In the genomic region with DNA sequence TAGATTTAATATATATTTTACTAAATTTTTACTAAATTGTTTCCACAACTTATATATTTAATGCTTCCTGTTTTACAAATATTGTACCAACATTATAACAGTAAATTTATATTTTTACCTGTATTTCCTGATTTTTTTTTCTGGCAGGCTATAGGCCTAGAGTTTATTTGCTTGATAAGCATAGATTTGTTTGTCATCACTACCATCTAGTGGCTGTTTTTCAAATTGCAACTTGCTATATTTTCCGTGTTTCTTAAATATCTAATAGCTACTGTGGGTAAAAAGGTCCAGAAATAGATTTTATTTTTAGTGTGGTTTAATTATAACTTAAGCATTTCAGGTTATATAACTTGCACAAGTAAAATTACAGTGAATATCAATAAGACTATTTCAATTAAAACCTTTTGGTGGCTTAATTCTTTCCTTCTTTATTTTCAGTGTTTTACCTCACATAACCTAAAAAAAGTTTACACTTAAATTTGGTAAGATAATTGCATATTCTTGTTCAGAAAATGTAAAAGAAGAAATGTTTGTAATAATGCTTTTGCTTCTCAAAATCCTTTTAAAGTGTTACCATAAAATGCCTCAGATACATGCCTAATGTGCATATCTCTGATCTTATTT, we compare ENCODE assay signal across 8 cellular contexts.
DNase-seq lines count a peak whose midpoint lies in the region; ATAC-seq and TF ChIP-seq lines count a peak whose summit lies in the region.

No MANE protein-coding gene starts in this region.

- no peaks in the 10 kb centered on the region for H3K9me3 ChIP-seq in CD4-positive, CD25-positive, alpha-beta regulatory T cell (ENCODE audit: control insufficient read depth in 2 of 2, low read length in 2 of 2)
- H3K9me3 ChIP-seq in endodermal cell (ENCODE audit: control insufficient read depth, low read length), result no peaks in the 10 kb centered on the region

- H3K36me3 ChIP-seq in CD4-positive, CD25-positive, alpha-beta regulatory T cell (ENCODE audit: control insufficient read depth, insufficient read depth, low read length), result no peaks in the 10 kb centered on the region
- H3K36me3 ChIP-seq in endodermal cell (ENCODE audit: control insufficient read depth, insufficient read depth, low read length), result peaks cover 8% of the 10 kb centered on the region

- peaks cover 4% of the 10 kb centered on the region for H3K36me3 Mint-ChIP-seq in CD4-positive, CD25-positive, alpha-beta regulatory T cell
- H3K36me3 Mint-ChIP-seq in endodermal cell (ENCODE audit: low read depth) (peaks cover 8% of the 10 kb centered on the region), nephron (ENCODE audit: low read depth) (peaks cover 4% of the 10 kb centered on the region)

- no peak overlapping the region for H3K4me3 ChIP-seq in CD4-positive, CD25-positive, alpha-beta regulatory T cell (ENCODE audit: low read depth, low read length)
- no peak overlapping the region for H3K4me3 ChIP-seq in endodermal cell (ENCODE audit: low read length)

- H3K27me3 Mint-ChIP-seq in CD4-positive, CD25-positive, alpha-beta regulatory T cell, result no peaks in the 10 kb centered on the region
- H3K27me3 Mint-ChIP-seq in endodermal cell (ENCODE audit: insufficient read depth), result no peaks in the 10 kb centered on the region
- no peaks in the 10 kb centered on the region for H3K27me3 Mint-ChIP-seq in nephron (ENCODE audit: low read depth)

- no peaks in the 10 kb centered on the region for H3K27me3 ChIP-seq in CD4-positive, CD25-positive, alpha-beta regulatory T cell (ENCODE audit: control insufficient read depth, insufficient read depth, low read length)
- no peaks in the 10 kb centered on the region for H3K27me3 ChIP-seq in endodermal cell (ENCODE audit: control insufficient read depth, insufficient read depth, low read length, poor library complexity, severe bottlenecking)

- H3K9ac ChIP-seq in endodermal cell (ENCODE audit: extremely low read depth, low read length, poor library complexity, severe bottlenecking), result no peak overlapping the region

- WGBS in endodermal cell (ENCODE audit: insufficient coverage in 1 of 2, insufficient read length in 1 of 2), 2 experiments, result 0% methylated on average over 1 of the region's 1 CpG; no CpG with 5 or more reads in 1 of the 2 experiments

- H3K27ac Mint-ChIP-seq in CD4-positive, CD25-positive, alpha-beta regulatory T cell, result no peak overlapping the region
- H3K27ac Mint-ChIP-seq in endodermal cell (no peak overlapping the region), nephron (no peak overlapping the region)

- no peaks in the 10 kb centered on the region for H3K9me3 Mint-ChIP-seq in CD4-positive, CD25-positive, alpha-beta regulatory T cell
- H3K9me3 Mint-ChIP-seq in endodermal cell (no peaks in the 10 kb centered on the region), nephron (no peaks in the 10 kb centered on the region)

- TF ChIP-seq CTCF in endodermal cell (conservative IDR thresholded peaks at IDR 0.05) (peak; percentile 91), nephron (IDR thresholded peaks at IDR 0.05; ENCODE audit: unreplicated experiment in 3 of 3) (peak; percentile 75 to 94 (median 79))

- no peak overlapping the region for H3K27ac ChIP-seq in CD4-positive, CD25-positive, alpha-beta regulatory T cell (ENCODE audit: insufficient read depth, low read length, poor library complexity, severe bottlenecking)
- H3K27ac ChIP-seq in endodermal cell (ENCODE audit: low read depth, low read length), result no peak overlapping the region

- peak in 2 of 3 donors; percentile 61 to 85 for DNase-seq in CD4-positive, CD25-positive, alpha-beta regulatory T cell
- DNase-seq in OCI-M1 (lab: John Stamatoyannopoulos, UW), result peak; percentile 86
- DNase-seq in endodermal cell, result no peak
- DNase-seq in activated CD4-positive, CD25-positive, alpha-beta regulatory T cell treated with anti-CD3 and anti-CD28 coated beads, Interleukin-2, amount 50 U/mL, for 72 hours, result no peak
- DNase-seq in activated T-cell treated with anti-CD3 and anti-CD28 coated beads for 4 hours, result no peak

- no peak overlapping the region for H3K4me3 Mint-ChIP-seq in CD4-positive, CD25-positive, alpha-beta regulatory T cell
- H3K4me3 Mint-ChIP-seq in endodermal cell, result no peak overlapping the region
- no peak overlapping the region for H3K4me3 Mint-ChIP-seq in nephron

- peaks cover 0 to 6% (median 0%) of the 10 kb centered on the region in 4 donors for H3K4me1 Mint-ChIP-seq in CD4-positive, CD25-positive, alpha-beta regulatory T cell
- H3K4me1 Mint-ChIP-seq in endodermal cell (peaks cover 17% of the 10 kb centered on the region), nephron (no peaks in the 10 kb centered on the region)

- no peaks in the 10 kb centered on the region for H3K4me1 ChIP-seq in CD4-positive, CD25-positive, alpha-beta regulatory T cell (ENCODE audit: control insufficient read depth, insufficient read depth, low read length, poor library complexity, severe bottlenecking)
- peaks cover 2% of the 10 kb centered on the region for H3K4me1 ChIP-seq in endodermal cell (ENCODE audit: control insufficient read depth, insufficient read depth, low read length)

- ATAC-seq in CD4-positive, CD25-positive, alpha-beta regulatory T cell (ENCODE audit: low read depth in 2 of 2), result peak; percentile 50 to 59
- peak; percentile 62 for ATAC-seq in GM18520 (IDR thresholded peaks at IDR 0.05; ENCODE audit: unreplicated experiment)
- ATAC-seq in HG03571 (IDR thresholded peaks at IDR 0.05; ENCODE audit: unreplicated experiment), result peak; percentile 60

Comparison
In these comparisons a context has a peak if more than half of its experiments do, and no peak if none do; other contexts are left out.
1. DNase-seq: peak in CD4-positive, CD25-positive, alpha-beta regulatory T cell (2 of 3) and OCI-M1 (single experiment); none in endodermal cell (single experiment), activated CD4-positive, CD25-positive, alpha-beta regulatory T cell treated with anti-CD3 and anti-CD28 coated beads, Interleukin-2, amount 50 U/mL, for 72 hours (single experiment) and activated T-cell treated with anti-CD3 and anti-CD28 coated beads for 4 hours (single experiment).
2. Peak in every context shown above with its lines, with median percentiles within 50 percentile points of each other: ATAC-seq.